ENCODE assay signal across 8 cellular contexts in genomic region chr10:70132098-70133029, GRCh38. TPM values are rescaled to one million over a fixed set of nuclear protein-coding genes. Genes with fewer than 3 reads are reported as not detected.
DNase-seq lines count a peak whose midpoint lies in the region; ATAC-seq, FAIRE-seq and TF ChIP-seq lines count a peak whose summit lies in the region.

AIFM2 (minus strand) TSS chr10:70132825; CDS start chr10:70124084, 8,741 bp downstream.

- H3K4me3 ChIP-seq in ascending aorta = peak within 1 kb of the TSS; percentile 73 to 96
- H3K4me3 ChIP-seq in right cardiac atrium (ENCODE audit: low read length) = peak within 1 kb of the TSS; percentile 74
- H3K4me3 ChIP-seq in retinal pigment epithelial cell (ENCODE audit: low read length) = peak within 1 kb of the TSS; percentile 79

- H3K27me3 ChIP-seq in ascending aorta = no peaks in the 10 kb centered on the region
- no peaks in the 10 kb centered on the region for H3K27me3 ChIP-seq in right cardiac atrium (ENCODE audit: control insufficient read depth, insufficient read depth)

- FAIRE-seq in RCC 7860 (lab: Jason Lieb, UNC) = no peak

- no peaks in the 10 kb centered on the region for H3K9me3 ChIP-seq in ascending aorta
- H3K9me3 ChIP-seq in right cardiac atrium (ENCODE audit: control insufficient read depth, low read length) = no peaks in the 10 kb centered on the region

- H3K36me3 ChIP-seq in ascending aorta = peaks cover 0 to 4% of the 10 kb centered on the region in 2 donors

- TF ChIP-seq CTCF in ascending aorta (IDR thresholded peaks at IDR 0.05) (peak in 1 of 3 experiments; percentile 10), retinal pigment epithelial cell (conservative IDR thresholded peaks at IDR 0.05; ENCODE audit: low read depth, low read length) (no peak)

- peaks cover 0 to 13% of the 10 kb centered on the region in 2 donors for H3K4me1 ChIP-seq in ascending aorta
- H3K4me1 ChIP-seq in right cardiac atrium (ENCODE audit: control insufficient read depth, insufficient read depth, low read length) = peaks cover 5% of the 10 kb centered on the region

- peak; percentile 79 for ATAC-seq in GM19035 (IDR thresholded peaks at IDR 0.05; ENCODE audit: unreplicated experiment)
- peak; percentile 62 for ATAC-seq in HG03103 (IDR thresholded peaks at IDR 0.05; ENCODE audit: low read depth, unreplicated experiment)
- peak; percentile 90 for ATAC-seq in right cardiac atrium

- 5% methylated on average over 80 of the region's 80 CpGs for WGBS in right cardiac atrium

- intact Hi-C loops in ascending aorta (cut with DNase I) (loop anchor here (1.0 to 10.0 kb wide), 2 partner anchors 14 to 232 kb away; partner anchors contain the start of gene TYSND1), right cardiac atrium (cut with DNase I) (no loop called here)

- peak; percentile 90 for DNase-seq in COLO668 (lab: John Stamatoyannopoulos, UW; ENCODE audit: unreplicated experiment)
- peak; percentile 63 for DNase-seq in RCC 7860 (ENCODE audit: low spot score)
- DNase-seq in ascending aorta (ENCODE audit: low spot score in 2 of 2) = peak in 1 of 2 donors; percentile 88
- peak; percentile 88 to 92 (median 90) for DNase-seq in right cardiac atrium
- DNase-seq in retinal pigment epithelial cell (ENCODE audit: low read depth) = no peak
- no peak for DNase-seq in D341Med (ENCODE audit: low spot score)

- peak within 1 kb of the TSS; percentile 86 to 89 for H3K27ac ChIP-seq in ascending aorta
- H3K27ac ChIP-seq in right cardiac atrium (ENCODE audit: low read length) = peak within 1 kb of the TSS; percentile 30

RNA-seq across cellular contexts. Expression of gene AIFM2, which starts in this region (rescaled TPM):
- 2.9 TPM for total RNA-seq in ascending aorta
- total RNA-seq in right cardiac atrium = 10 to 100 TPM in 2 of 4 donors, 1 to 10 TPM in 2; 8.5 to 14.0 (median 9.7) TPM
- 11.4 TPM for polyA plus RNA-seq in right cardiac atrium

Comparison
In these comparisons a context has a peak if more than half of its experiments do, and no peak if none do; other contexts are left out.
1. DNase-seq: peak in COLO668 (single experiment), RCC 7860 (single experiment) and right cardiac atrium (3 of 3); none in retinal pigment epithelial cell (single experiment) and D341Med (single experiment).
2. Peak in every context shown above with its lines, with median percentiles within 50 percentile points of each other: ATAC-seq and H3K4me3 ChIP-seq.